1 cellular context compared by ENCODE assay signal in genomic region chr12:52050771-52051541, GRCh38.
TF ChIP-seq lines count a peak whose summit lies in the region.

NR4A1 (plus strand) TSS chr12:52051442; CDS start chr12:52054329, 2,887 bp downstream.

TF ChIP-seq in K562, 482 proteins besides CTCF, POLR2A, EP300 and RAD21 (continued from another document and continues in another):
- TF ChIP-seq CHD7 (IDR thresholded peaks at IDR 0.05; ENCODE audit: low read depth, low read length) (no peak), HNRNPLL (IDR thresholded peaks at IDR 0.05; ENCODE audit: low read depth, low read length, poor library complexity, severe bottlenecking) (peak; percentile 70), RBM17 (IDR thresholded peaks at IDR 0.05; ENCODE audit: borderline replicate concordance, low read depth, low read length) (no peak), AFF4 (CRISPR knock-in tag; IDR thresholded peaks at IDR 0.05) (peak; percentile 60), UBTF (IDR thresholded peaks at IDR 0.05; ENCODE audit: borderline replicate concordance in 1 of 2, low read depth in 2 of 2, low read length in 2 of 2) (peak; percentile 57 to 89; a peak in 3 of 4 replicates), MCM3 (IDR thresholded peaks at IDR 0.05) (no peak), HNRNPH1 (optimal IDR thresholded peaks at IDR 0.05; ENCODE audit: low read depth, low read length) (no peak), SMC3 (conservative IDR thresholded peaks at IDR 0.05; ENCODE audit: insufficient read depth, low read depth, low read length) (no peak), CLOCK (CRISPR knock-in tag; IDR thresholded peaks at IDR 0.05; ENCODE audit: borderline replicate concordance) (no peak), NBN (IDR thresholded peaks at IDR 0.05; ENCODE audit: low read depth) (no peak), ARHGAP35 (IDR thresholded peaks at IDR 0.05; ENCODE audit: partially characterized antibody) (no peak), ETV1 (tag; conservative IDR thresholded peaks at IDR 0.05; ENCODE audit: low read depth) (no peak), TFE3 (CRISPR knock-in tag; IDR thresholded peaks at IDR 0.05) (no peak), ZBED1 (IDR thresholded peaks at IDR 0.05) (no peak), SMARCA5 (IDR thresholded peaks at IDR 0.05) (no peak), SIX5 (IDR thresholded peaks at IDR 0.05; ENCODE audit: borderline replicate concordance in 1 of 2, insufficient read depth in 1 of 2, low read depth in 1 of 2, low read length in 2 of 2) (no peak), ELF1 (tag; IDR thresholded peaks at IDR 0.05) (no peak), MAX (CRISPR knock-in tag; IDR thresholded peaks at IDR 0.05) (no peak), SRF (CRISPR knock-in tag; IDR thresholded peaks at IDR 0.05) (peak; percentile 95 to 97), NCOA6 (IDR thresholded peaks at IDR 0.05) (peak; percentile 82), GABPB1 (CRISPR knock-in tag; IDR thresholded peaks at IDR 0.05) (peak; percentile 48), ZNF175 (CRISPR knock-in tag; IDR thresholded peaks at IDR 0.05; ENCODE audit: low read depth) (peak; percentile 92), ZNF785 (CRISPR knock-in tag; IDR thresholded peaks at IDR 0.05) (no peak), FOXK2 (conservative IDR thresholded peaks at IDR 0.05 in 1 of 2, IDR thresholded peaks at IDR 0.05 in 1 of 2; ENCODE audit: low read depth in 2 of 2) (no peak), ZNF232 (CRISPR knock-in tag; IDR thresholded peaks at IDR 0.05) (no peak), ZEB2 (IDR thresholded peaks at IDR 0.05) (no peak), IRF9 (tag; IDR thresholded peaks at IDR 0.05) (no peak), TRIM28 (IDR thresholded peaks at IDR 0.05) (0 out of 2 replicates have a peak, but pooled peaks have one; percentile 16), YBX1 (IDR thresholded peaks at IDR 0.05) (no peak), ZNF79 (CRISPR knock-in tag; IDR thresholded peaks at IDR 0.05; ENCODE audit: low read depth) (no peak), ARID2 (IDR thresholded peaks at IDR 0.05) (no peak), PTRF (tag; IDR thresholded peaks at IDR 0.05) (no peak), MAFG (tag; conservative IDR thresholded peaks at IDR 0.05) (no peak), GATA2 (CRISPR knock-in tag; IDR thresholded peaks at IDR 0.05) (no peak), ZNF511 (CRISPR knock-in tag; IDR thresholded peaks at IDR 0.05) (no peak), KDM1A (IDR thresholded peaks at IDR 0.05) (no peak)
